9 cellular contexts compared by ENCODE assay signal in the genomic region with DNA sequence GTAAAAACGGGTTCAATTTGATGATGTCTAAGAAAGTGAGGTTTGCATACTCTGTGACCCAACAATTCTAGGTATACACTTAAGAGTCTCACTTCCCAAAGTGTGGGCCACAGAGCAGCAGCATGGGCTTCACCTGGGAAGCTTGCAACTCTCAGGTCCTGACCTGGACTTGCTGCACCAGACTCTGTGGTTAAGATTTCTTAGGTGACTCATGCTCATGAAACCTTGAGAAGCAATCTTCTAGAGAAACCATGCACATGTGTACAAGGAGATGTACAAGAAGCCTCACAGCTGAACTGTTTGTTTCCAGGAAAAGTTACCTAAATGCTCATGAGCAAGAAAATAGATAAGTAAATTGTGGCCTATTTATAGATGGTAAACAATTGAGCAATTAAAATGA. TPM values are rescaled to one million over a fixed set of nuclear protein-coding genes. Genes with fewer than 3 reads are reported as not detected.
A peak's percentile ranks its signal among the peaks of the same experiment; 100 is the strongest.
DNase-seq lines count a peak whose midpoint lies in the region; ATAC-seq, FAIRE-seq and TF ChIP-seq lines count a peak whose summit lies in the region.
"Had no signal": no experiment of that assay in that cellular context is flagged by ENCODE, and none has a peak within 500 bp of the region (broad histone marks: within the 10 kb centered on the region; RNA-seq: fewer than 3 reads in every experiment).

No MANE protein-coding gene starts in this region.

- no peak for FAIRE-seq in D721Med (lab: Jason Lieb, UNC)

- POLR2A ChIA-PET in RWPE1 (lab: Yijun Ruan, JAX; ENCODE audit: low non-redundant PET): no interaction called here

- H3K36me3 Mint-ChIP-seq in activated CD8-positive, alpha-beta memory T cell treated with anti-CD3 and anti-CD28 coated beads, Interleukin-2, amount 10 ng/mL, durations not matched to agents 7 days and 5 days: peaks cover 13% of the 10 kb centered on the region

- H3K4me1 Mint-ChIP-seq in activated CD8-positive, alpha-beta memory T cell treated with anti-CD3 and anti-CD28 coated beads, Interleukin-2, amount 10 ng/mL, durations not matched to agents 7 days and 5 days: peaks cover 23% of the 10 kb centered on the region

- H3K27ac Mint-ChIP-seq in activated CD8-positive, alpha-beta memory T cell treated with anti-CD3 and anti-CD28 coated beads, Interleukin-2, amount 10 ng/mL, durations not matched to agents 7 days and 5 days: no peak overlapping the region

- peak; percentile 73 for ATAC-seq in activated CD8-positive, alpha-beta memory T cell treated with anti-CD3 and anti-CD28 coated beads, Interleukin-2, amount 10 ng/mL, durations not matched to agents 7 days and 5 days
- ATAC-seq in HG02678 (IDR thresholded peaks at IDR 0.05; ENCODE audit: unreplicated experiment) (peak; percentile 91), omental fat pad (ENCODE audit: low FRiP score) (peak; percentile 14)

- no peaks in the 10 kb centered on the region for H3K27me3 Mint-ChIP-seq in activated CD8-positive, alpha-beta memory T cell treated with anti-CD3 and anti-CD28 coated beads, Interleukin-2, amount 10 ng/mL, durations not matched to agents 7 days and 5 days

- CTCF ChIA-PET in activated CD8-positive, alpha-beta memory T cell treated with anti-CD3 and anti-CD28 coated beads, Interleukin-2, amount 10 ng/mL, durations not matched to agents 7 days and 5 days (lab: Charles Lee): interaction anchor here (0.7 to 3.7 kb wide), 3 partner anchors 9 to 255 kb away, joined by 3 to 30 read pairs (median 4); no protein-coding TSS in a partner anchor
- CTCF ChIA-PET in RWPE1 (lab: Yijun Ruan, JAX): interaction anchor here (0.6 to 0.9 kb wide), 3 partner anchors 9 to 1537 kb away, joined by 3 read pairs; no protein-coding TSS in a partner anchor

- H3K27ac ChIP-seq in RWPE1: no peak overlapping the region
- H3K27ac ChIP-seq: skin epidermis had no signal

- H3K4me3 Mint-ChIP-seq in activated CD8-positive, alpha-beta memory T cell treated with anti-CD3 and anti-CD28 coated beads, Interleukin-2, amount 10 ng/mL, durations not matched to agents 7 days and 5 days: no peak overlapping the region

- no peak for TF ChIP-seq CTCF in RWPE1 (conservative IDR thresholded peaks at IDR 0.05; ENCODE audit: low read depth)
- no peak for TF ChIP-seq CTCF in omental fat pad (IDR thresholded peaks at IDR 0.05)
- no peak for TF ChIP-seq CTCF in D721Med (IDR thresholded peaks at IDR 0.05; ENCODE audit: insufficient read depth, missing control alignments)

- H3K9me3 Mint-ChIP-seq in activated CD8-positive, alpha-beta memory T cell treated with anti-CD3 and anti-CD28 coated beads, Interleukin-2, amount 10 ng/mL, durations not matched to agents 7 days and 5 days (ENCODE audit: low read depth): no peaks in the 10 kb centered on the region

- peak; percentile 44 for DNase-seq in activated CD8-positive, alpha-beta memory T cell treated with anti-CD3 and anti-CD28 coated beads, Interleukin-2, amount 10 ng/mL, durations not matched to agents 7 days and 5 days
- no peak for DNase-seq in activated CD8-positive, alpha-beta memory T cell treated with anti-CD3 and anti-CD28 coated beads, Interleukin-2, amount 50 U/mL, for 4 hours
- DNase-seq in RWPE1 (ENCODE audit: low spot score) (peak; percentile 19), omental fat pad (ENCODE audit: low spot score) (no peak), D721Med (ENCODE audit: insufficient read length, low spot score) (no peak), COLO829 (ENCODE audit: low spot score) (no peak), NCI-H748 treated with DMSO at 0.1 percent for 48 hours (lab: John Stamatoyannopoulos, UW) (no peak)

RNA-seq across cellular contexts. Expression of gene DNAJC21, which starts 30.0 kb away (rescaled TPM):
- total RNA-seq in activated CD8-positive, alpha-beta memory T cell treated with anti-CD3 and anti-CD28 coated beads, Interleukin-2, amount 10 ng/mL, durations not matched to agents 7 days and 5 days: 10 to 100 TPM; 50.6 to 54.6 TPM
- total RNA-seq in omental fat pad: 10 to 100 TPM; 26.2 to 38.9 (median 30.1) TPM

RNA-seq across cellular contexts. Expression of gene BRIX1, which starts 43.8 kb away (rescaled TPM):
- total RNA-seq in activated CD8-positive, alpha-beta memory T cell treated with anti-CD3 and anti-CD28 coated beads, Interleukin-2, amount 10 ng/mL, durations not matched to agents 7 days and 5 days: 10 to 100 TPM; 42.2 to 58.0 TPM
- 10 to 100 TPM; 14.6 to 57.8 (median 23.8) TPM for total RNA-seq in omental fat pad

RNA-seq across cellular contexts. Expression of gene RAD1, which starts 44.0 kb away (rescaled TPM):
- total RNA-seq in activated CD8-positive, alpha-beta memory T cell treated with anti-CD3 and anti-CD28 coated beads, Interleukin-2, amount 10 ng/mL, durations not matched to agents 7 days and 5 days: 10 to 100 TPM; 33.2 to 37.7 TPM
- 10 to 100 TPM; 12.3 to 22.9 (median 16.0) TPM for total RNA-seq in omental fat pad

Comparison
In these comparisons a context has a peak if more than half of its experiments do, and no peak if none do; other contexts are left out.
1. DNase-seq: peak in activated CD8-positive, alpha-beta memory T cell treated with anti-CD3 and anti-CD28 coated beads, Interleukin-2, amount 10 ng/mL, durations not matched to agents 7 days and 5 days (single experiment) and RWPE1 (single experiment); none in activated CD8-positive, alpha-beta memory T cell treated with anti-CD3 and anti-CD28 coated beads, Interleukin-2, amount 50 U/mL, for 4 hours (single experiment), omental fat pad (single experiment), D721Med (single experiment), COLO829 (single experiment) and NCI-H748 treated with DMSO at 0.1 percent for 48 hours (single experiment).
2. ATAC-seq: peak in every context shown above with its lines; median percentile 91 in HG02678; 73 in activated CD8-positive, alpha-beta memory T cell treated with anti-CD3 and anti-CD28 coated beads, Interleukin-2, amount 10 ng/mL, durations not matched to agents 7 days and 5 days; 14 in omental fat pad.